In the genomic region with DNA sequence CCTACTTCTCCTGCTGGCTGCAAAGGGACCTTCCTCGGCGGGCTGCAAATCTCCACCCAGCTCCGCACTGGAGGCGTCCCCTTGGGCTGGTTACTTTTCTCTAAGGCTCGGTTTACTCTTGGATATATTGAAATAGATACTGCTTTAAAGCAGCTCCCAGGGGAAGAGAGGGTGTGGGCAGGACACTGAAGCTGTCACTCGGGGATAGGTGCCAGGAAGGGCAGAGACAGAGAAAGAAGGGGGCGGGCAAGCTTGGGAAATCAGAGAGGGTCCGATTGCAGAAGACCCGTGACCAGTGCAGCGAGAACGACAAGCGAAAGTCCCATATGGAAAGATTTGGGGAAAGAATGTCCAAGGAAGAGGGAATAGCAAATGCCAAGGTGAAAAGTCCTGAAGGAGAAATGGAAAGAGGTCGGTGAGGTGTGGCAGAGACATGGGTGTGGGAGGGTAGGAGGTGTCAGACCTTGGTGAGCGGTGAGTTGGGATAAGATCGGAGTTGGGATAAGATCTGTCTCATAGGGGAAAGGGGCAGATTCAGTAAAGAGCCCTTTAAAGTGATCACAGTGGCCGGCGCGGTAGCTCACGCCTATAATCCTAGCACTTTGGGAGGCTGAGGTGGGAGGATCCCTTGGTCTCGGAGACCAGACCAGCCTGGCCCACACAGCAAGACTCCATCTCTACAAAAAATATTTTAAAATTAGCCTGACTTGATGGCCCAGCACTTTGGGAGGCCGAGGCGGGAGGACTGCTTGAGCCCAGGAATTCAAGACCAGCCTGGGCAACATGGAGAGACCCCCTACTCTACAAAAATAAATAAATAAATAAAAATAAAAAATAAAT, we compare ENCODE assay signal across 8 cellular contexts. TPM values are rescaled to one million over a fixed set of nuclear protein-coding genes. Genes with fewer than 3 reads are reported as not detected.
DNase-seq lines count a peak whose midpoint lies in the region; TF ChIP-seq lines count a peak whose summit lies in the region.

No MANE protein-coding gene starts in this region.

- POLR2A ChIA-PET in CD4-positive, alpha-beta memory T cell (lab: Charles Lee; ENCODE audit: partially characterized antibody), result interaction anchor here (1.6 to 20.0 kb wide), 6 partner anchors 10 to 121 kb away, joined by 3 to 1162 read pairs (median 8); partner anchors contain the start of genes DHPS, GET3, HOOK2 and JUNB
- POLR2A ChIA-PET in OCI-LY7 (lab: Charles Lee), result interaction anchor here (1.1 kb wide), 1 partner anchor 10 kb away, joined by 5 read pairs; the partner anchor contains the start of gene JUNB

- H2AFZ ChIP-seq in OCI-LY7 (ENCODE audit: low read length) (peak overlapping the region; percentile 71; the same call in 1 of the 2 replicates), neural progenitor cell (replicated peaks) (peak overlapping the region; percentile 83)

- no peaks in the 10 kb centered on the region for H3K9me3 Mint-ChIP-seq in CD4-positive, alpha-beta memory T cell
- no peaks in the 10 kb centered on the region for H3K9me3 Mint-ChIP-seq in neural progenitor cell

- H3K27ac ChIP-seq in CD4-positive, alpha-beta memory T cell (ENCODE audit: low read depth, low read length), result peak overlapping the region; percentile 67
- H3K27ac ChIP-seq in OCI-LY7 (ENCODE audit: low read depth, low read length, poor library complexity, severe bottlenecking), result no peak overlapping the region
- no peak overlapping the region for H3K27ac ChIP-seq in neural progenitor cell

- DNase-seq in CD4-positive, alpha-beta memory T cell, result no peak
- no peak for DNase-seq in OCI-LY7 (ENCODE audit: low spot score)
- no peak for DNase-seq in epithelial cell of esophagus (ENCODE audit: low read depth)
- no peak for DNase-seq in neural progenitor cell (ENCODE audit: low spot score)
- DNase-seq in glomerular visceral epithelial cell (ENCODE audit: extremely low spot score), result no peak
- no peak for DNase-seq in NCI-H2227 treated with DMSO at 0.1 percent for 48 hours (lab: John Stamatoyannopoulos, UW)
- no peak for DNase-seq in NCI-H146 (lab: John Stamatoyannopoulos, UW)
- no peak for DNase-seq in Ammon's horn (ENCODE audit: low spot score)

- no peaks in the 10 kb centered on the region for H3K27me3 ChIP-seq in CD4-positive, alpha-beta memory T cell (ENCODE audit: insufficient read depth, low read length)
- peaks cover 12% of the 10 kb centered on the region for H3K27me3 ChIP-seq in neural progenitor cell

- no peaks in the 10 kb centered on the region for H3K9me3 ChIP-seq in CD4-positive, alpha-beta memory T cell (ENCODE audit: control insufficient read depth in 1 of 2, low read length in 2 of 2)
- H3K9me3 ChIP-seq in OCI-LY7 (ENCODE audit: low read length), result no peaks in the 10 kb centered on the region
- no peaks in the 10 kb centered on the region for H3K9me3 ChIP-seq in neural progenitor cell (ENCODE audit: low read depth)

- no peaks in the 10 kb centered on the region for H4K20me1 ChIP-seq in OCI-LY7 (ENCODE audit: insufficient read depth, low read length)
- peaks cover 12% of the 10 kb centered on the region for H4K20me1 ChIP-seq in neural progenitor cell (ENCODE audit: low read depth)

- peaks cover 11% of the 10 kb centered on the region for H3K36me3 ChIP-seq in CD4-positive, alpha-beta memory T cell (ENCODE audit: insufficient read depth, low read length)
- H3K36me3 ChIP-seq in OCI-LY7 (ENCODE audit: insufficient read depth, low read length) (peaks cover 19% of the 10 kb centered on the region; the same call in 1 of the 2 replicates), neural progenitor cell (no peaks in the 10 kb centered on the region)

- H3K36me3 Mint-ChIP-seq in CD4-positive, alpha-beta memory T cell, result peaks cover 0 to 19% of the 10 kb centered on the region in 2 donors
- peaks cover 3% of the 10 kb centered on the region for H3K36me3 Mint-ChIP-seq in neural progenitor cell

- H3K4me1 Mint-ChIP-seq in CD4-positive, alpha-beta memory T cell, result peaks cover 19 to 47% (median 33%) of the 10 kb centered on the region in 4 donors
- H3K4me1 Mint-ChIP-seq in neural progenitor cell, result peaks cover 28% of the 10 kb centered on the region

- peaks cover 31% of the 10 kb centered on the region for H3F3A ChIP-seq in neural progenitor cell (ENCODE audit: low read depth)

- no peak for TF ChIP-seq CTCF in OCI-LY7 (conservative IDR thresholded peaks at IDR 0.05; ENCODE audit: low read length)
- TF ChIP-seq CTCF in epithelial cell of esophagus (IDR thresholded peaks at IDR 0.05; ENCODE audit: insufficient read depth, low read depth, low read length, missing control alignments), result no peak
- no peak for TF ChIP-seq CTCF in neural progenitor cell (IDR thresholded peaks at IDR 0.05)

- peak overlapping the region; percentile 48 to 91 (median 78) for H3K27ac Mint-ChIP-seq in CD4-positive, alpha-beta memory T cell
- no peak overlapping the region for H3K27ac Mint-ChIP-seq in neural progenitor cell

- no TSS peak for BruUV-seq in OCI-LY7 (replicated peaks; lab: Mats Ljungman, UMichigan)

- CTCF ChIA-PET in CD4-positive, alpha-beta memory T cell (lab: Charles Lee; ENCODE audit: partially characterized antibody), result interaction anchor here (0.8 to 17.4 kb wide), 7 partner anchors 10 to 125 kb away, joined by 3 to 906 read pairs (median 6); partner anchors contain the start of gene HOOK2
- CTCF ChIA-PET in OCI-LY7 (lab: Charles Lee; ENCODE audit: unreplicated experiment), result no interaction called here

- peak overlapping the region; percentile 77 to 92 (median 90) for H3K4me3 Mint-ChIP-seq in CD4-positive, alpha-beta memory T cell
- H3K4me3 Mint-ChIP-seq in neural progenitor cell, result peak overlapping the region; percentile 94

- H3K9ac ChIP-seq in neural progenitor cell, result no peak overlapping the region

- H3K79me2 ChIP-seq in OCI-LY7 (ENCODE audit: insufficient read depth, low read depth, low read length), result peaks cover 20% of the 10 kb centered on the region; the same call in 1 of the 2 replicates
- peaks cover 35% of the 10 kb centered on the region for H3K79me2 ChIP-seq in neural progenitor cell (ENCODE audit: low read depth)

- H3K4me2 ChIP-seq in OCI-LY7 (ENCODE audit: low read length) (peak overlapping the region; percentile 92), neural progenitor cell (peak overlapping the region; percentile 95)

- H3K4me1 ChIP-seq in CD4-positive, alpha-beta memory T cell (ENCODE audit: insufficient read depth, low read length), result peaks cover 37% of the 10 kb centered on the region
- H3K4me1 ChIP-seq in OCI-LY7 (ENCODE audit: insufficient read depth, low read length, poor library complexity, severe bottlenecking) (peaks cover 28% of the 10 kb centered on the region), neural progenitor cell (peaks cover 10% of the 10 kb centered on the region)

- intact Hi-C loops in CD4-positive, alpha-beta memory T cell (cut with micrococcal nuclease), result no loop called here
- intact Hi-C loops in OCI-LY7 (cut with micrococcal nuclease; ENCODE audit: unreplicated experiment), result no loop called here

- no peaks in the 10 kb centered on the region for H3K9me2 ChIP-seq in OCI-LY7 (ENCODE audit: insufficient read depth, low read length)

- peak overlapping the region; percentile 57 to 65 for H3K4me3 ChIP-seq in CD4-positive, alpha-beta memory T cell (ENCODE audit: low read length in 2 of 2)
- peak overlapping the region; percentile 95 for H3K4me3 ChIP-seq in OCI-LY7 (ENCODE audit: low read depth, low read length, poor library complexity, severe bottlenecking)
- H3K4me3 ChIP-seq in epithelial cell of esophagus (ENCODE audit: low read length), result peak overlapping the region; percentile 98
- H3K4me3 ChIP-seq in neural progenitor cell, result peak overlapping the region; percentile 83

- H3K27me3 Mint-ChIP-seq in CD4-positive, alpha-beta memory T cell, result no peaks in the 10 kb centered on the region
- peaks cover 6% of the 10 kb centered on the region for H3K27me3 Mint-ChIP-seq in neural progenitor cell (ENCODE audit: insufficient read depth, low read depth)

RNA-seq across cellular contexts. Expression of gene THSD8, which starts 0.6 kb away (rescaled TPM):
- total RNA-seq in CD4-positive, alpha-beta memory T cell, result 1 to 10 TPM; 2.2 to 3.2 TPM
- polyA plus RNA-seq in CD4-positive, alpha-beta memory T cell, result 1 to 10 TPM; 1.5 to 4.4 TPM
- not detected in 2 replicates for total RNA-seq in OCI-LY7 (2014; rRNA removed; shearing (Covaris generic))
- 42.7 and 42.8 TPM in 2 replicates for total RNA-seq in OCI-LY7 (2022)
- not detected in 2 replicates for total RNA-seq in neural progenitor cell (ENCODE audit: low replicate concordance)

RNA-seq across cellular contexts. Expression of gene PRDX2, which starts 0.9 kb away (rescaled TPM):
- total RNA-seq in CD4-positive, alpha-beta memory T cell, result 100 to 1,000 TPM; 116 to 120 TPM
- 100 to 1,000 TPM; 266 to 533 TPM for polyA plus RNA-seq in CD4-positive, alpha-beta memory T cell
- total RNA-seq in OCI-LY7 (2014; rRNA removed; shearing (Covaris generic)), result 344 and 399 TPM in 2 replicates
- 345 and 357 TPM in 2 replicates for total RNA-seq in OCI-LY7 (2022)
- total RNA-seq in neural progenitor cell (ENCODE audit: low replicate concordance), result 463 and 727 TPM in 2 replicates

RNA-seq across cellular contexts. Expression of gene RNASEH2A, which starts 3.9 kb away (rescaled TPM):
- total RNA-seq in CD4-positive, alpha-beta memory T cell, result 10 to 100 TPM; 10.5 to 12.6 TPM
- polyA plus RNA-seq in CD4-positive, alpha-beta memory T cell, result 10 to 100 TPM; 16.9 to 23.5 TPM
- total RNA-seq in OCI-LY7 (2014; rRNA removed; shearing (Covaris generic)), result 115 and 130 TPM in 2 replicates
- total RNA-seq in OCI-LY7 (2022), result 86.0 and 90.5 TPM in 2 replicates
- total RNA-seq in neural progenitor cell (ENCODE audit: low replicate concordance), result 60.3 and 61.3 TPM in 2 replicates

RNA-seq across cellular contexts. Expression of gene JUNB, which starts 11.2 kb away (rescaled TPM):
- 100 to 1,000 TPM; 103 to 106 TPM for total RNA-seq in CD4-positive, alpha-beta memory T cell
- polyA plus RNA-seq in CD4-positive, alpha-beta memory T cell, result 1,000 to 10,000 TPM in 1 of 2 donors, 100 to 1,000 TPM in 1; 771 to 3,132 TPM
- 43.7 and 45.5 TPM in 2 replicates for total RNA-seq in OCI-LY7 (2014; rRNA removed; shearing (Covaris generic))
- total RNA-seq in OCI-LY7 (2022) (31.8 TPM in 2 replicates), neural progenitor cell (ENCODE audit: low replicate concordance) (1.5 and 12.6 TPM in 2 replicates)

RNA-seq across cellular contexts. Expression of gene HOOK2, which starts 27.1 kb away (rescaled TPM):
- 10 to 100 TPM; 23.3 to 24.2 TPM for total RNA-seq in CD4-positive, alpha-beta memory T cell
- polyA plus RNA-seq in CD4-positive, alpha-beta memory T cell, result 1 to 10 TPM; 2.6 to 3.4 TPM
- total RNA-seq in OCI-LY7 (2014; rRNA removed; shearing (Covaris generic)), result 7.4 and 9.1 TPM in 2 replicates
- total RNA-seq in OCI-LY7 (2022), result 28.8 and 29.4 TPM in 2 replicates
- total RNA-seq in neural progenitor cell (ENCODE audit: low replicate concordance), result 14.3 and 25.1 TPM in 2 replicates
